ENCODE assay signal across 14 cellular contexts in the genomic region with DNA sequence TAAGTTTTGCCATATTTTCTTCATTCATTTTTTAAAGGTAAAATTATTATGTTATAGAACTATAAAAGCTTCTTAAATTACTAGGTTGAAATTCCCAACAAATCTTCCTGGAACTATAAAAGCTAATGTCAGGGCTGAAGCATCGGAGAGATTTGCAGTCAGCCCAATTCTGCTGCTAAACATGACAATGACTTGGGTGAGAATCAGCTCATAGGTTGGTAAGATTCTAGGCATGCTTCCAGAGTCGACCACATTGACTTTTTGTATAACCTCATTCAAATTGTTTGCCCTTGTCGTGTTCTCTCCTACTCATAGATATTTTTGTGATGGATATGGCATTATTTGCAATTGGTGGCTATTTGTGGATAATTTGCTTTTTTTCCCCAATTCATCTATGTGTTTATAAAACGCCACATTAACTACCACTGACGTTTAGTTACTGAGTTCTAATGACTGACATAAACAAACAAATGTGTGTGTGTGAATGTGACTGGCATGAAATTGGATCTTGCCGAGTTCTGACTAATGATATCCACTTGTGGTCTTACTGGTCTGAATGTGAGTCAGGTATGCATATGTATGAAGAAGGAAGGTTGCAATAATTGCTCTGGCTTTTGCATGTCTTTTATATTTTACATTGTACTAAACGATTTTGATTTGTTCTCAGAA.
A peak's percentile ranks its signal among the peaks of the same experiment; 100 is the strongest.
DNase-seq lines count a peak whose midpoint lies in the region; ATAC-seq, FAIRE-seq and TF ChIP-seq lines count a peak whose summit lies in the region.
"Had no signal": no experiment of that assay in that cellular context is flagged by ENCODE, and none has a peak within 500 bp of the region (broad histone marks: within the 10 kb centered on the region; RNA-seq: fewer than 3 reads in every experiment).

No MANE protein-coding gene starts in this region.

- no peaks in the 10 kb centered on the region for H3K4me1 Mint-ChIP-seq in CD4-positive, alpha-beta memory T cell
- peaks cover 14% of the 10 kb centered on the region for H3K4me1 Mint-ChIP-seq in Calu3 (ENCODE audit: low read depth, unreplicated experiment)
- H3K4me1 Mint-ChIP-seq: activated B cell treated with CpG ODN at 0.5 μM for 24 hours; stimulated activated naive B cell treated with anti-CD40 and anti-IgM and Interleukin-4, amounts not matched to agents 10 μg/mL and 1 μg/mL and 100 μg/mL, for 72 hours had no signal

- H3K9me3 Mint-ChIP-seq in CD4-positive, alpha-beta memory T cell: peaks cover 0 to 3% (median 0%) of the 10 kb centered on the region in 8 donors
- H3K9me3 Mint-ChIP-seq in Calu3 (ENCODE audit: low read depth, unreplicated experiment): no peaks in the 10 kb centered on the region
- H3K9me3 Mint-ChIP-seq: activated B cell treated with CpG ODN at 0.5 μM for 24 hours; activated T-cell treated with anti-CD3 and anti-CD28 coated beads, Interleukin-2, amount 50 U/mL, for 4 hours; stimulated activated naive B cell treated with anti-CD40 and anti-IgM and Interleukin-4, amounts not matched to agents 10 μg/mL and 1 μg/mL and 100 μg/mL, for 72 hours had no signal

- no peak for TF ChIP-seq CTCF in foreskin keratinocyte (conservative IDR thresholded peaks at IDR 0.05)
- TF ChIP-seq CTCF in Calu3 (IDR thresholded peaks at IDR 0.05; ENCODE audit: unreplicated experiment): no peak

- no peak overlapping the region for H3K27ac ChIP-seq in foreskin keratinocyte
- H3K27ac ChIP-seq in CD4-positive, alpha-beta memory T cell (ENCODE audit: low read depth, low read length): no peak overlapping the region
- H3K27ac ChIP-seq: BLaER1, hepatocyte had no signal

- BruUV-seq in Calu3 (replicated peaks; lab: Mats Ljungman, UMichigan): no TSS peak

- CTCF ChIA-PET in CD4-positive, alpha-beta memory T cell (lab: Charles Lee; ENCODE audit: partially characterized antibody): no interaction called here
- CTCF ChIA-PET in Calu3 (lab: Charles Lee): no interaction called here

- no peaks in the 10 kb centered on the region for H3K27me3 ChIP-seq in foreskin keratinocyte
- no peaks in the 10 kb centered on the region for H3K27me3 ChIP-seq in CD4-positive, alpha-beta memory T cell (ENCODE audit: insufficient read depth, low read length)
- H3K27me3 ChIP-seq: BLaER1, hepatocyte had no signal

- H3K4me1 ChIP-seq in foreskin keratinocyte: no peaks in the 10 kb centered on the region
- H3K4me1 ChIP-seq in CD4-positive, alpha-beta memory T cell (ENCODE audit: insufficient read depth, low read length): no peaks in the 10 kb centered on the region

- POLR2A ChIA-PET in CD4-positive, alpha-beta memory T cell (lab: Charles Lee; ENCODE audit: partially characterized antibody): no interaction called here

- FAIRE-seq in HTR-8/SVneo (lab: Jason Lieb, UNC): peak; percentile 84

- peak; percentile 15 for DNase-seq in DMS153 treated with DMSO at 0.1 percent for 48 hours (lab: John Stamatoyannopoulos, UW; ENCODE audit: unreplicated experiment)
- peak; percentile 20 for DNase-seq in HTR-8/SVneo (ENCODE audit: insufficient read length, low spot score)
- peak; percentile 87 for DNase-seq in RPMI7951 (ENCODE audit: low read depth)
- DNase-seq in foreskin keratinocyte: peak; percentile 29 to 64
- no peak for DNase-seq in CD4-positive, alpha-beta memory T cell
- DNase-seq in activated naive CD4-positive, alpha-beta T cell (lab: John Stamatoyannopoulos, UW): no peak
- no peak for DNase-seq in Calu3
- DNase-seq in midbrain (lab: John Stamatoyannopoulos, UW): no peak
- DNase-seq: activated B cell treated with CpG ODN at 0.5 μM for 24 hours; activated T-cell treated with anti-CD3 and anti-CD28 coated beads, Interleukin-2, amount 50 U/mL, for 4 hours; posterior cingulate gyrus; stimulated activated naive B cell treated with anti-CD40 and anti-IgM and Interleukin-4, amounts not matched to agents 10 μg/mL and 1 μg/mL and 100 μg/mL, for 72 hours had no signal

- no peaks in the 10 kb centered on the region for H3K36me3 ChIP-seq in CD4-positive, alpha-beta memory T cell (ENCODE audit: insufficient read depth, low read length)
- H3K36me3 ChIP-seq: BLaER1 had no signal

- intact Hi-C loops in CD4-positive, alpha-beta memory T cell (cut with micrococcal nuclease): no loop called here
- intact Hi-C loops in Calu3 (cut with micrococcal nuclease; ENCODE audit: unreplicated experiment): no loop called here

- H3K36me3 Mint-ChIP-seq in CD4-positive, alpha-beta memory T cell: no peaks in the 10 kb centered on the region
- H3K36me3 Mint-ChIP-seq in Calu3 (ENCODE audit: insufficient read depth, unreplicated experiment): no peaks in the 10 kb centered on the region
- H3K36me3 Mint-ChIP-seq: stimulated activated naive B cell treated with anti-CD40 and anti-IgM and Interleukin-4, amounts not matched to agents 10 μg/mL and 1 μg/mL and 100 μg/mL, for 72 hours had no signal

- H3K9me3 ChIP-seq in CD4-positive, alpha-beta memory T cell (ENCODE audit: control insufficient read depth in 1 of 2, low read length in 2 of 2): no peaks in the 10 kb centered on the region
- H3K9me3 ChIP-seq: BLaER1 had no signal

- no peak overlapping the region for H3K27ac Mint-ChIP-seq in CD4-positive, alpha-beta memory T cell
- no peak overlapping the region for H3K27ac Mint-ChIP-seq in Calu3 (ENCODE audit: unreplicated experiment)
- H3K27ac Mint-ChIP-seq: activated B cell treated with CpG ODN at 0.5 μM for 24 hours; stimulated activated naive B cell treated with anti-CD40 and anti-IgM and Interleukin-4, amounts not matched to agents 10 μg/mL and 1 μg/mL and 100 μg/mL, for 72 hours had no signal

- no peak overlapping the region for H3K4me3 Mint-ChIP-seq in CD4-positive, alpha-beta memory T cell
- H3K4me3 Mint-ChIP-seq in Calu3 (ENCODE audit: low read depth, unreplicated experiment): no peak overlapping the region
- H3K4me3 Mint-ChIP-seq: activated B cell treated with CpG ODN at 0.5 μM for 24 hours; activated T-cell treated with anti-CD3 and anti-CD28 coated beads, Interleukin-2, amount 50 U/mL, for 4 hours; stimulated activated naive B cell treated with anti-CD40 and anti-IgM and Interleukin-4, amounts not matched to agents 10 μg/mL and 1 μg/mL and 100 μg/mL, for 72 hours had no signal

- H3K27me3 Mint-ChIP-seq in CD4-positive, alpha-beta memory T cell: peaks cover 1 to 4% of the 10 kb centered on the region in 2 donors
- H3K27me3 Mint-ChIP-seq in Calu3 (ENCODE audit: unreplicated experiment): no peaks in the 10 kb centered on the region
- H3K27me3 Mint-ChIP-seq: activated B cell treated with CpG ODN at 0.5 μM for 24 hours; stimulated activated naive B cell treated with anti-CD40 and anti-IgM and Interleukin-4, amounts not matched to agents 10 μg/mL and 1 μg/mL and 100 μg/mL, for 72 hours had no signal

- peak; percentile 49 for ATAC-seq in foreskin keratinocyte
- ATAC-seq: activated T-cell treated with anti-CD3 and anti-CD28 coated beads, Interleukin-2, amount 50 U/mL, for 4 hours; stimulated activated naive B cell treated with anti-CD40 and anti-IgM and Interleukin-4, amounts not matched to agents 10 μg/mL and 1 μg/mL and 100 μg/mL, for 72 hours had no signal

- no peak overlapping the region for H3K4me3 ChIP-seq in CD4-positive, alpha-beta memory T cell (ENCODE audit: low read length in 2 of 2)
- H3K4me3 ChIP-seq: BLaER1, hepatocyte had no signal

Comparison
In these comparisons a context has a peak if more than half of its experiments do, and no peak if none do; other contexts are left out.
1. DNase-seq: peak in DMS153 treated with DMSO at 0.1 percent for 48 hours (single experiment), HTR-8/SVneo (single experiment), RPMI7951 (single experiment) and foreskin keratinocyte (2 of 2); none in CD4-positive, alpha-beta memory T cell (0 of 5), activated naive CD4-positive, alpha-beta T cell (0 of 4), Calu3 (single experiment) and midbrain (single experiment).